In genomic region chr18:22168360-22168921, GRCh38 we compare ENCODE assay signal across 8 cellular contexts. TPM values are rescaled to one million over a fixed set of nuclear protein-coding genes. Genes with fewer than 3 reads are reported as not detected.
DNase-seq lines count a peak whose midpoint lies in the region; ATAC-seq and TF ChIP-seq lines count a peak whose summit lies in the region.

No MANE protein-coding gene starts in this region.

- H3K36me3 Mint-ChIP-seq in activated naive CD4-positive, alpha-beta T cell treated with anti-CD3 and anti-CD28 coated beads, Interleukin-2, amount 10 ng/mL, durations not matched to agents 7 days and 5 days, result peaks cover 8% of the 10 kb centered on the region
- H3K36me3 Mint-ChIP-seq in activated naive CD4-positive, alpha-beta T cell treated with anti-CD3 and anti-CD28 coated beads, Interleukin-2, amount 50 U/mL, for 72 hours, result peaks cover 0 to 11% of the 10 kb centered on the region in 2 donors
- peaks cover 8% of the 10 kb centered on the region for H3K36me3 Mint-ChIP-seq in activated CD8-positive, alpha-beta T cell treated with anti-CD3 and anti-CD28 coated beads, Interleukin-2, amount 10 ng/mL, durations not matched to agents 7 days and 5 days (ENCODE audit: low read depth)

- under 1% methylated on average over 36 of the region's 36 CpGs for WGBS in hepatocyte (ENCODE audit: low lambda C conversion rate, missing lambda C conversion rate)

- no peaks in the 10 kb centered on the region for H3K9me2 ChIP-seq in hepatocyte (replicated peaks; ENCODE audit: insufficient read depth)

- H3K36me3 ChIP-seq in hepatocyte (replicated peaks; ENCODE audit: insufficient read depth, low read depth) (no peaks in the 10 kb centered on the region), stomach smooth muscle (ENCODE audit: control insufficient read depth in 2 of 2, insufficient read depth in 2 of 2, low read length in 2 of 2) (no peaks in the 10 kb centered on the region)

- H3K4me3 ChIP-seq in hepatocyte, result peak overlapping the region; percentile 87
- peak overlapping the region; percentile 84 to 91 for H3K4me3 ChIP-seq in stomach smooth muscle (ENCODE audit: low read length in 2 of 2)

- H3K4me2 ChIP-seq in hepatocyte, result peak overlapping the region; percentile 85

- H3K4me1 ChIP-seq in hepatocyte (ENCODE audit: insufficient read depth), result peaks cover 9% of the 10 kb centered on the region
- peaks cover 32% of the 10 kb centered on the region for H3K4me1 ChIP-seq in stomach smooth muscle (ENCODE audit: control insufficient read depth, insufficient read depth, low read length)

- peaks cover 88% of the 10 kb centered on the region for H3K79me2 ChIP-seq in hepatocyte

- H3K9me3 Mint-ChIP-seq in activated naive CD4-positive, alpha-beta T cell treated with anti-CD3 and anti-CD28 coated beads, Interleukin-2, amount 10 ng/mL, durations not matched to agents 7 days and 5 days, result no peaks in the 10 kb centered on the region
- H3K9me3 Mint-ChIP-seq in activated naive CD4-positive, alpha-beta T cell treated with anti-CD3 and anti-CD28 coated beads, Interleukin-2, amount 50 U/mL, for 72 hours, result no peaks in the 10 kb centered on the region
- no peaks in the 10 kb centered on the region for H3K9me3 Mint-ChIP-seq in activated CD8-positive, alpha-beta T cell treated with anti-CD3 and anti-CD28 coated beads, Interleukin-2, amount 10 ng/mL, durations not matched to agents 7 days and 5 days (ENCODE audit: insufficient read depth)

- peak overlapping the region; percentile 57 for H3K4me3 Mint-ChIP-seq in activated naive CD4-positive, alpha-beta T cell treated with anti-CD3 and anti-CD28 coated beads, Interleukin-2, amount 10 ng/mL, durations not matched to agents 7 days and 5 days
- peak overlapping the region; percentile 40 for H3K4me3 Mint-ChIP-seq in activated CD8-positive, alpha-beta T cell treated with anti-CD3 and anti-CD28 coated beads, Interleukin-2, amount 10 ng/mL, durations not matched to agents 7 days and 5 days

- CTCF ChIA-PET in activated naive CD4-positive, alpha-beta T cell treated with anti-CD3 and anti-CD28 coated beads, Interleukin-2, amount 10 ng/mL, durations not matched to agents 7 days and 5 days (lab: Charles Lee), result no interaction called here
- CTCF ChIA-PET in activated CD8-positive, alpha-beta T cell treated with anti-CD3 and anti-CD28 coated beads, Interleukin-2, amount 10 ng/mL, durations not matched to agents 7 days and 5 days (lab: Charles Lee), result interaction anchor here (1.1 kb wide), 1 partner anchor 394 kb away, joined by 3 read pairs; no protein-coding TSS in a partner anchor

- peaks cover 96% of the 10 kb centered on the region for H3K27me3 Mint-ChIP-seq in activated naive CD4-positive, alpha-beta T cell treated with anti-CD3 and anti-CD28 coated beads, Interleukin-2, amount 10 ng/mL, durations not matched to agents 7 days and 5 days
- peaks cover 79% of the 10 kb centered on the region for H3K27me3 Mint-ChIP-seq in activated CD8-positive, alpha-beta T cell treated with anti-CD3 and anti-CD28 coated beads, Interleukin-2, amount 10 ng/mL, durations not matched to agents 7 days and 5 days (ENCODE audit: low read depth)

- H3K27ac Mint-ChIP-seq in activated naive CD4-positive, alpha-beta T cell treated with anti-CD3 and anti-CD28 coated beads, Interleukin-2, amount 10 ng/mL, durations not matched to agents 7 days and 5 days, result peak overlapping the region; percentile 78
- no peak overlapping the region for H3K27ac Mint-ChIP-seq in activated naive CD4-positive, alpha-beta T cell treated with anti-CD3 and anti-CD28 coated beads, Interleukin-2, amount 50 U/mL, for 72 hours
- H3K27ac Mint-ChIP-seq in activated CD8-positive, alpha-beta T cell treated with anti-CD3 and anti-CD28 coated beads, Interleukin-2, amount 10 ng/mL, durations not matched to agents 7 days and 5 days, result no peak overlapping the region

- H4K20me1 ChIP-seq in hepatocyte (ENCODE audit: insufficient read depth, poor library complexity, severe bottlenecking), result peaks cover 35% of the 10 kb centered on the region

- no peak for DNase-seq in activated naive CD4-positive, alpha-beta T cell treated with anti-CD3 and anti-CD28 coated beads, Interleukin-2, amount 10 ng/mL, durations not matched to agents 7 days and 5 days
- DNase-seq in activated naive CD4-positive, alpha-beta T cell treated with anti-CD3 and anti-CD28 coated beads, Interleukin-2, amount 50 U/mL, for 72 hours (ENCODE audit: low spot score in 2 of 2), result no peak
- peak; percentile 37 for DNase-seq in activated CD8-positive, alpha-beta T cell treated with anti-CD3 and anti-CD28 coated beads, Interleukin-2, amount 10 ng/mL, durations not matched to agents 7 days and 5 days
- DNase-seq in hepatocyte (ENCODE audit: low spot score) (peak; percentile 86), COR-L47 (lab: John Stamatoyannopoulos, UW) (no peak)

- H3K27me3 ChIP-seq in hepatocyte, result no peaks in the 10 kb centered on the region
- peaks cover 53 to 82% of the 10 kb centered on the region in 2 donors for H3K27me3 ChIP-seq in stomach smooth muscle (ENCODE audit: control insufficient read depth in 1 of 2, insufficient read depth in 2 of 2, low read length in 2 of 2)

- H3K27ac ChIP-seq in hepatocyte (peak overlapping the region; percentile 100), stomach smooth muscle (ENCODE audit: low read length) (no peak overlapping the region)

- POLR2A ChIA-PET in activated CD8-positive, alpha-beta T cell treated with anti-CD3 and anti-CD28 coated beads, Interleukin-2, amount 10 ng/mL, durations not matched to agents 7 days and 5 days (lab: Charles Lee), result no interaction called here

- H3K9me3 ChIP-seq in hepatocyte (ENCODE audit: low read depth) (no peaks in the 10 kb centered on the region), stomach smooth muscle (ENCODE audit: control insufficient read depth in 2 of 2, low read length in 2 of 2) (no peaks in the 10 kb centered on the region)

- no peak overlapping the region for H3K9ac ChIP-seq in stomach smooth muscle (ENCODE audit: low read length in 2 of 2)

- no peak for TF ChIP-seq CTCF in hepatocyte (IDR thresholded peaks at IDR 0.05; ENCODE audit: poor library complexity)

- H2AFZ ChIP-seq in hepatocyte, result no peak overlapping the region

- H3K4me1 Mint-ChIP-seq in activated naive CD4-positive, alpha-beta T cell treated with anti-CD3 and anti-CD28 coated beads, Interleukin-2, amount 10 ng/mL, durations not matched to agents 7 days and 5 days, result peaks cover 20% of the 10 kb centered on the region
- peaks cover 32% of the 10 kb centered on the region for H3K4me1 Mint-ChIP-seq in activated CD8-positive, alpha-beta T cell treated with anti-CD3 and anti-CD28 coated beads, Interleukin-2, amount 10 ng/mL, durations not matched to agents 7 days and 5 days (ENCODE audit: low read depth)

- no peak for ATAC-seq in activated naive CD4-positive, alpha-beta T cell treated with anti-CD3 and anti-CD28 coated beads, Interleukin-2, amount 50 U/mL, for 72 hours
- ATAC-seq in activated CD8-positive, alpha-beta T cell treated with anti-CD3 and anti-CD28 coated beads, Interleukin-2, amount 10 ng/mL, durations not matched to agents 7 days and 5 days, result no peak
- ATAC-seq in HG02981 (IDR thresholded peaks at IDR 0.05; ENCODE audit: unreplicated experiment), result no peak
- ATAC-seq in HG03039 (IDR thresholded peaks at IDR 0.05; ENCODE audit: unreplicated experiment), result no peak

RNA-seq across cellular contexts. Expression of gene GATA6, which starts 0.9 kb away (rescaled TPM):
- not detected for total RNA-seq in activated naive CD4-positive, alpha-beta T cell treated with anti-CD3 and anti-CD28 coated beads, Interleukin-2, amount 50 U/mL, for 72 hours
- total RNA-seq in activated CD8-positive, alpha-beta T cell treated with anti-CD3 and anti-CD28 coated beads, Interleukin-2, amount 10 ng/mL, durations not matched to agents 7 days and 5 days, result not detected
- total RNA-seq in hepatocyte, result 122 and 125 TPM in 2 replicates
- 116 and 128 TPM in 2 replicates for polyA plus RNA-seq in hepatocyte

Comparison
In these comparisons a context has a peak if more than half of its experiments do, and no peak if none do; other contexts are left out.
1. DNase-seq: peak in activated CD8-positive, alpha-beta T cell treated with anti-CD3 and anti-CD28 coated beads, Interleukin-2, amount 10 ng/mL, durations not matched to agents 7 days and 5 days (single experiment) and hepatocyte (single experiment); none in activated naive CD4-positive, alpha-beta T cell treated with anti-CD3 and anti-CD28 coated beads, Interleukin-2, amount 10 ng/mL, durations not matched to agents 7 days and 5 days (single experiment), activated naive CD4-positive, alpha-beta T cell treated with anti-CD3 and anti-CD28 coated beads, Interleukin-2, amount 50 U/mL, for 72 hours (0 of 2) and COR-L47 (single experiment).
2. RNA of gene GATA6, which starts 0.9 kb away (total RNA-seq): 122 to 125 TPM in hepatocyte; not detected in activated naive CD4-positive, alpha-beta T cell treated with anti-CD3 and anti-CD28 coated beads, Interleukin-2, amount 50 U/mL, for 72 hours and not detected in activated CD8-positive, alpha-beta T cell treated with anti-CD3 and anti-CD28 coated beads, Interleukin-2, amount 10 ng/mL, durations not matched to agents 7 days and 5 days; every median in the first group is over 100 times any median in the second.